In the genomic region with DNA sequence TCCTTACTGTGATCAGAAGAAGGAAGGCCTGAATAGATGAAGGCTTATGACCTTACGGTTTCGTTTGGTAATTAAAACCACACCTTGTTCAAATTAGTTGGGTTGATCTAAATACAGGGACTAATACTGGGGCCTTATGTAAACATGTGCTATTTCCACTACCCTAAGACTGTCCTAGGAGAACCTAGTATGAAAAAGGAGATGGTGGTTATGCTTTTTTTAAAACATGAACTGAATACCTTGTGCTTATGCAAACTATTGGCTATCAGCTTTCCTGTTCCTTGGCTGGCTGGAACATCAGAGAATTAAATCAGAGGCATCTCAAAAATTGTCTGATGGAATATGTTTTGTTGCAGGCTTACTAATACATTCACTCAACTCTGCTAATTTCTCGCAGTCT, we compare ENCODE assay signal across 17 cellular contexts. TPM values are rescaled to one million over a fixed set of nuclear protein-coding genes. Genes with fewer than 3 reads are reported as not detected.
A peak's percentile ranks its signal among the peaks of the same experiment; 100 is the strongest.
DNase-seq lines count a peak whose midpoint lies in the region; ATAC-seq and TF ChIP-seq lines count a peak whose summit lies in the region.
"Had no signal": no experiment of that assay in that cellular context is flagged by ENCODE, and none has a peak within 500 bp of the region (broad histone marks: within the 10 kb centered on the region; RNA-seq: fewer than 3 reads in every experiment).

No MANE protein-coding gene starts in this region.

- no peak for ATAC-seq in Right ventricle myocardium inferior
- ATAC-seq in GM19467 (IDR thresholded peaks at IDR 0.05; ENCODE audit: unreplicated experiment) = no peak
- ATAC-seq: GM12878, HepG2 had no signal

- H3K27ac Mint-ChIP-seq in nephron = no peak overlapping the region
- no peak overlapping the region for H3K27ac Mint-ChIP-seq in T-helper 2 cell treated with Interferon-gamma antibody and Interleukin-4, amounts not matched to agents 5 μg/mL and 100 μg/mL, for 36 hours
- H3K27ac Mint-ChIP-seq: B cell; CD4-positive, alpha-beta T cell had no signal

- no peaks in the 10 kb centered on the region for H3K27me3 Mint-ChIP-seq in nephron (ENCODE audit: low read depth)
- peaks cover 2% of the 10 kb centered on the region for H3K27me3 Mint-ChIP-seq in T-helper 2 cell treated with Interferon-gamma antibody and Interleukin-4, amounts not matched to agents 5 μg/mL and 100 μg/mL, for 36 hours (ENCODE audit: low read depth)
- H3K27me3 Mint-ChIP-seq: B cell; CD4-positive, alpha-beta T cell had no signal

- intact Hi-C loops in Right ventricle myocardium inferior (cut with DNase I) = no loop called here

- DNase-seq in right atrium auricular region (ENCODE audit: low spot score) (no peak), Right ventricle myocardium inferior (ENCODE audit: missing footprints) (no peak), SHP77 (lab: John Stamatoyannopoulos, UW) (no peak)
- DNase-seq in T-helper 2 cell treated with Interferon-gamma antibody and Interleukin-4, amounts not matched to agents 5 μg/mL and 100 μg/mL, for 36 hours (ENCODE audit: low spot score) = no peak
- DNase-seq: C1 segment of cervical spinal cord; Calu3; CD4-positive, alpha-beta T cell; DMS 273 treated with DMSO at 0.1 percent for 48 hours had no signal

- H3K27me3 ChIP-seq in right atrium auricular region (no peaks in the 10 kb centered on the region), skeletal muscle tissue (ENCODE audit: control insufficient read depth in 3 of 3, insufficient read depth in 3 of 3, low read length in 3 of 3) (no peaks in the 10 kb centered on the region)

- H3K9me3 ChIP-seq in right atrium auricular region = no peaks in the 10 kb centered on the region
- H3K9me3 ChIP-seq in skeletal muscle tissue (ENCODE audit: control insufficient read depth in 3 of 3, low read length in 3 of 3) = no peaks in the 10 kb centered on the region
- H3K9me3 ChIP-seq: HAP-1 had no signal

- H3K27ac ChIP-seq in right atrium auricular region = peak overlapping the region; percentile 48 to 81
- peak overlapping the region; percentile 89 for H3K27ac ChIP-seq in skeletal muscle tissue (ENCODE audit: low read depth, low read length)

- H3K4me1 ChIP-seq in right atrium auricular region (no peaks in the 10 kb centered on the region), skeletal muscle tissue (ENCODE audit: control insufficient read depth in 3 of 3, insufficient read depth in 3 of 3, low read length in 3 of 3) (peaks cover 0 to 2% (median 0%) of the 10 kb centered on the region in 3 donors)
- H3K4me1 ChIP-seq: HAP-1 had no signal

- H3K4me3 Mint-ChIP-seq in nephron = peak overlapping the region in 2 of 3 experiments; percentile 77 to 89
- H3K4me3 Mint-ChIP-seq in T-helper 2 cell treated with Interferon-gamma antibody and Interleukin-4, amounts not matched to agents 5 μg/mL and 100 μg/mL, for 36 hours = no peak overlapping the region
- H3K4me3 Mint-ChIP-seq: B cell; CD4-positive, alpha-beta T cell had no signal

- no peaks in the 10 kb centered on the region for H3K9me3 Mint-ChIP-seq in nephron
- no peaks in the 10 kb centered on the region for H3K9me3 Mint-ChIP-seq in T-helper 2 cell treated with Interferon-gamma antibody and Interleukin-4, amounts not matched to agents 5 μg/mL and 100 μg/mL, for 36 hours
- H3K9me3 Mint-ChIP-seq: CD4-positive, alpha-beta T cell had no signal

- H3K4me3 ChIP-seq in right atrium auricular region (peak overlapping the region; percentile 4 to 39), skeletal muscle tissue (ENCODE audit: low read length in 3 of 3) (peak overlapping the region; percentile 68 to 84 (median 73))
- H3K4me3 ChIP-seq: GM12878, HAP-1 had no signal

- H3K36me3 ChIP-seq in right atrium auricular region = peaks cover 10% of the 10 kb centered on the region
- peaks cover 5 to 36% (median 30%) of the 10 kb centered on the region in 3 donors for H3K36me3 ChIP-seq in skeletal muscle tissue (ENCODE audit: control insufficient read depth in 3 of 3, insufficient read depth in 3 of 3, low read length in 3 of 3)
- H3K36me3 ChIP-seq: HAP-1 had no signal

- TF ChIP-seq CTCF in right atrium auricular region (IDR thresholded peaks at IDR 0.05) (no peak), nephron (IDR thresholded peaks at IDR 0.05; ENCODE audit: unreplicated experiment in 3 of 3) (no peak)

- H3K4me1 Mint-ChIP-seq in nephron = peaks cover 22% of the 10 kb centered on the region
- H3K4me1 Mint-ChIP-seq in T-helper 2 cell treated with Interferon-gamma antibody and Interleukin-4, amounts not matched to agents 5 μg/mL and 100 μg/mL, for 36 hours (ENCODE audit: low read depth) = peaks cover 3% of the 10 kb centered on the region

- no peaks in the 10 kb centered on the region for H3K36me3 Mint-ChIP-seq in nephron (ENCODE audit: low read depth)
- no peaks in the 10 kb centered on the region for H3K36me3 Mint-ChIP-seq in T-helper 2 cell treated with Interferon-gamma antibody and Interleukin-4, amounts not matched to agents 5 μg/mL and 100 μg/mL, for 36 hours (ENCODE audit: low read depth)

- H3K9ac ChIP-seq in skeletal muscle tissue (ENCODE audit: low read depth in 1 of 3, low read length in 3 of 3) = peak overlapping the region; percentile 74 to 94 (median 92)

RNA-seq across cellular contexts. Expression of a gene that starts 3.9 kb away (rescaled TPM):
- total RNA-seq in right atrium auricular region (10 to 100 TPM; 29.7 to 55.4 TPM), Right ventricle myocardium inferior (22.4 TPM), skeletal muscle tissue (54.8 TPM)
- total RNA-seq: B cell; Calu3; CD4-positive, alpha-beta T cell; G401; GM12878; H1; HepG2 had no signal

RNA-seq across cellular contexts. Expression of a gene that starts 17.7 kb away (rescaled TPM):
- not detected for total RNA-seq in right atrium auricular region
- total RNA-seq in Right ventricle myocardium inferior = 0.81 TPM
- total RNA-seq in skeletal muscle tissue = 2.6 TPM
- total RNA-seq: Calu3; CD4-positive, alpha-beta T cell; G401; H1; HepG2 had no signal
